In genomic region chr12:88994537-88994936, GRCh38 we compare ENCODE assay signal across 18 cellular contexts.
"Had no signal": no experiment of that assay in that cellular context is flagged by ENCODE, and none has a peak within 500 bp of the region (broad histone marks: within the 10 kb centered on the region; RNA-seq: fewer than 3 reads in every experiment).

No MANE protein-coding gene starts in this region.

- ATAC-seq: heart left ventricle; pancreas; right cardiac atrium; stimulated activated memory B cell treated with anti-CD40 and anti-IgM and Interleukin-4, amounts not matched to agents 10 μg/mL and 1 μg/mL and 100 μg/mL, for 72 hours; stimulated activated naive CD8-positive, alpha-beta T cell treated with anti-CD3 and anti-CD28 coated beads, Interleukin-15, amount 100 ng/mL, for 72 hours; upper lobe of right lung had no signal

- H3K27me3 Mint-ChIP-seq: progenitor cell of endocrine pancreas had no signal

- H3K4me3 Mint-ChIP-seq: naive B cell; nephron; stimulated activated memory B cell treated with anti-CD40 and anti-IgM and Interleukin-4, amounts not matched to agents 10 μg/mL and 1 μg/mL and 100 μg/mL, for 72 hours; stimulated activated naive CD8-positive, alpha-beta T cell treated with anti-CD3 and anti-CD28 coated beads, Interleukin-15, amount 100 ng/mL, for 72 hours had no signal

- H3K4me1 Mint-ChIP-seq: naive B cell; nephron; stimulated activated memory B cell treated with anti-CD40 and anti-IgM and Interleukin-4, amounts not matched to agents 10 μg/mL and 1 μg/mL and 100 μg/mL, for 72 hours; stimulated activated naive CD8-positive, alpha-beta T cell treated with anti-CD3 and anti-CD28 coated beads, Interleukin-15, amount 100 ng/mL, for 72 hours had no signal

- H3K9me3 Mint-ChIP-seq: naive B cell; nephron; stimulated activated memory B cell treated with anti-CD40 and anti-IgM and Interleukin-4, amounts not matched to agents 10 μg/mL and 1 μg/mL and 100 μg/mL, for 72 hours; stimulated activated naive CD8-positive, alpha-beta T cell treated with anti-CD3 and anti-CD28 coated beads, Interleukin-15, amount 100 ng/mL, for 72 hours had no signal

- H3K27ac Mint-ChIP-seq: naive B cell; progenitor cell of endocrine pancreas; stimulated activated memory B cell treated with anti-CD40 and anti-IgM and Interleukin-4, amounts not matched to agents 10 μg/mL and 1 μg/mL and 100 μg/mL, for 72 hours; stimulated activated naive CD8-positive, alpha-beta T cell treated with anti-CD3 and anti-CD28 coated beads, Interleukin-15, amount 100 ng/mL, for 72 hours had no signal

- H3K36me3 Mint-ChIP-seq: naive B cell; stimulated activated memory B cell treated with anti-CD40 and anti-IgM and Interleukin-4, amounts not matched to agents 10 μg/mL and 1 μg/mL and 100 μg/mL, for 72 hours had no signal

- DNase-seq: dermis blood vessel endothelial cell; esophagus squamous epithelium; heart left ventricle; hippocampal formation; kidney glomerular epithelial cell; mesendoderm; naive B cell; occipital lobe; pancreas; small intestine; stimulated activated CD4-positive, alpha-beta T cell treated with anti-CD3 and anti-CD28 coated beads, Interleukin-4, amount 100 ng/mL, for 1 hour; stimulated activated naive CD8-positive, alpha-beta T cell treated with anti-CD3 and anti-CD28 coated beads, Interleukin-15, amount 100 ng/mL, for 72 hours; testis; upper lobe of right lung had no signal
